ENCODE assay signal across 1 cellular context in genomic region chr1:76239470-76239918, GRCh38.
TF ChIP-seq lines count a peak whose summit lies in the region.

No MANE protein-coding gene starts in this region.

TF ChIP-seq in H1, 55 proteins besides CTCF, POLR2A, EP300 and RAD21:
- no peak for TF ChIP-seq TBP (IDR thresholded peaks at IDR 0.05; ENCODE audit: low read depth, low read length)
- TF ChIP-seq PHF8 (conservative IDR thresholded peaks at IDR 0.05; ENCODE audit: low read depth, low read length) = no peak
- TF ChIP-seq HDAC2 (IDR thresholded peaks at IDR 0.05; ENCODE audit: borderline replicate concordance in 1 of 2, low read depth in 2 of 2, low read length in 2 of 2) = no peak
- TF ChIP-seq ASH2L (IDR thresholded peaks at IDR 0.05; ENCODE audit: low read length) = no peak
- no peak for TF ChIP-seq YY1 (IDR thresholded peaks at IDR 0.05; ENCODE audit: low read depth, low read length)
- TF ChIP-seq FOSL1 (IDR thresholded peaks at IDR 0.05; ENCODE audit: insufficient read depth, low read depth, low read length) = no peak
- no peak for TF ChIP-seq CTBP2 (IDR thresholded peaks at IDR 0.05; ENCODE audit: borderline replicate concordance, insufficient read depth, insufficient read length, low read length)
- no peak for TF ChIP-seq BCL11A (IDR thresholded peaks at IDR 0.05; ENCODE audit: low read depth in 2 of 2, low read length in 2 of 2)
- no peak for TF ChIP-seq MAFK (IDR thresholded peaks at IDR 0.05; ENCODE audit: low read depth, low read length)
- TF ChIP-seq ATF3 (IDR thresholded peaks at IDR 0.05; ENCODE audit: insufficient read depth, low read depth, low read length) = no peak
- TF ChIP-seq GTF2F1 (IDR thresholded peaks at IDR 0.05; ENCODE audit: borderline replicate concordance, low read depth, low read length) = no peak
- TF ChIP-seq E2F6 (IDR thresholded peaks at IDR 0.05) = no peak
- no peak for TF ChIP-seq CBX8 (IDR thresholded peaks at IDR 0.05; ENCODE audit: borderline replicate concordance, low read depth, low read length)
- no peak for TF ChIP-seq CHD7 (IDR thresholded peaks at IDR 0.05; ENCODE audit: insufficient replicate concordance, low read length)
- no peak for TF ChIP-seq CEBPB (IDR thresholded peaks at IDR 0.05; ENCODE audit: low read depth, low read length)
- no peak for TF ChIP-seq KDM1A (IDR thresholded peaks at IDR 0.05; ENCODE audit: borderline replicate concordance, low read length)
- no peak for TF ChIP-seq SIN3A (conservative IDR thresholded peaks at IDR 0.05 in 1 of 2, IDR thresholded peaks at IDR 0.05 in 1 of 2; ENCODE audit: low read depth in 1 of 2, low read length in 2 of 2)
